Comparison of ENCODE assay signal across 27 cellular contexts in the genomic region with DNA sequence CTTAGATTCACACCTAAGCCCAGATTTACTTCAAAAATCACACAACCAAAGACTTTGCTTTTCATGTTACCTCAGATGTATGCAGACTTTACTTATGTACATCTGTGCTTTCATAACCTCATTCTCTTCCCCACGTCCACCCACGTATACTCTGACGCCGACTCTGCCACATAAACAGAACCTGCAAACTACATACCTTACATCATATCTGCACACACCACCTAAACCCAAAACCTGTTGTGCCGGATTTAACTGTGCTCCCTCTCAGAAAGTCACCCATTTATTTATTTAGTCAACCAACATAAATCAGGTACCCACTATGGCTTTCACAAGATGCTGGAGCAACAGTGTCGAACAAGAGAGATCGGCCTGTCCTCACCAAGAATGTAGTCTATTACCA. TPM values are rescaled to one million over a fixed set of nuclear protein-coding genes. Genes with fewer than 3 reads are reported as not detected.
A peak's percentile ranks its signal among the peaks of the same experiment; 100 is the strongest.
DNase-seq lines count a peak whose midpoint lies in the region; FAIRE-seq and TF ChIP-seq lines count a peak whose summit lies in the region.
"Had no signal": no experiment of that assay in that cellular context is flagged by ENCODE, and none has a peak within 500 bp of the region (broad histone marks: within the 10 kb centered on the region; RNA-seq: fewer than 3 reads in every experiment).

No MANE protein-coding gene starts in this region.

- H3K36me3 ChIP-seq in esophagus muscularis mucosa, result no peaks in the 10 kb centered on the region
- no peaks in the 10 kb centered on the region for H3K36me3 ChIP-seq in rectal smooth muscle tissue (ENCODE audit: control insufficient read depth, insufficient read depth, low read length)
- H3K36me3 ChIP-seq: brain microvascular endothelial cell, gastrocnemius medialis, left ventricle myocardium inferior, stomach had no signal

- no peak overlapping the region for H3K4me3 ChIP-seq in esophagus muscularis mucosa
- H3K4me3 ChIP-seq in rectal smooth muscle tissue (ENCODE audit: low read length), result no peak overlapping the region

- peak; percentile 23 for DNase-seq in NCI-H345 (lab: John Stamatoyannopoulos, UW)
- no peak for DNase-seq in NCI-H345 treated with DMSO at 0.1 percent for 48 hours (lab: John Stamatoyannopoulos, UW; ENCODE audit: unreplicated experiment)
- peak; percentile 86 for DNase-seq in NCI-H526 treated with DMSO at 0.1 percent for 48 hours (lab: John Stamatoyannopoulos, UW)
- DNase-seq in esophagus muscularis mucosa (ENCODE audit: extremely low spot score), result no peak
- no peak for DNase-seq in H54 (ENCODE audit: insufficient read length, low spot score)
- no peak for DNase-seq in nucleus accumbens (lab: John Stamatoyannopoulos, UW)
- no peak for DNase-seq in stimulated activated CD4-positive, alpha-beta T cell treated with anti-CD3 and anti-CD28 coated beads, Interleukin-2, amount 100 ng/mL, for 48 hours
- DNase-seq: activated CD4-positive, alpha-beta T cell treated with anti-CD3 and anti-CD28 coated beads for 36 hours; activated T-cell treated with anti-CD3 and anti-CD28 coated beads, Interleukin-2, amount 50 U/mL, for 24 hours; brain microvascular endothelial cell; CD4-positive, alpha-beta T cell; DMS153; effector CD8-positive, alpha-beta T cell; gastrocnemius medialis; HCEC 1CT; left ventricle myocardium inferior; midbrain; NCI-H2107; NCI-H82; stimulated activated CD8-positive, alpha-beta memory T cell treated with anti-CD3 and anti-CD28 coated beads, Interleukin-4, amount 100 ng/mL, for 48 hours; stomach; trophoblast cell had no signal

- H3K4me1 ChIP-seq in esophagus muscularis mucosa, result peaks cover 0 to 25% (median 24%) of the 10 kb centered on the region in 4 donors
- peaks cover 15% of the 10 kb centered on the region for H3K4me1 ChIP-seq in rectal smooth muscle tissue (ENCODE audit: control insufficient read depth, insufficient read depth, low read length)

- no peaks in the 10 kb centered on the region for H3K9me3 ChIP-seq in esophagus muscularis mucosa
- H3K9me3 ChIP-seq: gastrocnemius medialis, left ventricle myocardium inferior, stomach had no signal

- intact Hi-C loops in esophagus muscularis mucosa (cut with DNase I), result no loop called here

- WGBS in esophagus muscularis mucosa, result 94% methylated on average over 7 of the region's 7 CpGs

- no peak for TF ChIP-seq EP300 in esophagus muscularis mucosa (IDR thresholded peaks at IDR 0.05)

- H3K27ac ChIP-seq in esophagus muscularis mucosa (replicated peaks in 1 of 4) (peak overlapping the region in 3 of 4 donors; percentile 90 to 98 (median 93)), rectal smooth muscle tissue (ENCODE audit: low read depth, low read length) (peak overlapping the region; percentile 91)
- H3K27ac ChIP-seq: brain microvascular endothelial cell, gastrocnemius medialis had no signal

- H3K27me3 ChIP-seq in esophagus muscularis mucosa, result no peaks in the 10 kb centered on the region
- H3K27me3 ChIP-seq in rectal smooth muscle tissue (ENCODE audit: control insufficient read depth, insufficient read depth, low read length), result no peaks in the 10 kb centered on the region
- H3K27me3 ChIP-seq: brain microvascular endothelial cell, gastrocnemius medialis had no signal

- TF ChIP-seq CTCF in esophagus muscularis mucosa (IDR thresholded peaks at IDR 0.05), result no peak

- FAIRE-seq in H54 (lab: Jason Lieb, UNC), result no peak
- FAIRE-seq: colon, G401.6, islet of Langerhans, TTC549 had no signal

- no peak overlapping the region for H3K9ac ChIP-seq in rectal smooth muscle tissue (ENCODE audit: low read length)

- TF ChIP-seq POLR2A in esophagus muscularis mucosa (IDR thresholded peaks at IDR 0.05; ENCODE audit: low read depth), result no peak
- no peak for TF ChIP-seq POLR2A in H54 (IDR thresholded peaks at IDR 0.05; ENCODE audit: low read depth, low read length)

RNA-seq across cellular contexts. Expression of a gene that starts 1.0 kb away (rescaled TPM):
- total RNA-seq in esophagus muscularis mucosa, result 100 to 1,000 TPM; 295 to 449 (median 378) TPM
- total RNA-seq: CD4-positive, alpha-beta T cell had no signal

Comparison
In these comparisons a context has a peak if more than half of its experiments do, and no peak if none do; other contexts are left out.
1. DNase-seq: peak in NCI-H345 (single experiment) and NCI-H526 treated with DMSO at 0.1 percent for 48 hours (single experiment); none in NCI-H345 treated with DMSO at 0.1 percent for 48 hours (single experiment), esophagus muscularis mucosa (single experiment), H54 (single experiment), nucleus accumbens (0 of 56) and stimulated activated CD4-positive, alpha-beta T cell treated with anti-CD3 and anti-CD28 coated beads, Interleukin-2, amount 100 ng/mL, for 48 hours (0 of 2).